ENCODE assay signal across 19 cellular contexts in genomic region chr7:44531421-44532380, GRCh38. TPM values are rescaled to one million over a fixed set of nuclear protein-coding genes. Genes with fewer than 3 reads are reported as not detected.
"Had no signal": no experiment of that assay in that cellular context is flagged by ENCODE, and none has a peak within 500 bp of the region (broad histone marks: within the 10 kb centered on the region; RNA-seq: fewer than 3 reads in every experiment).

No MANE protein-coding gene starts in this region.

- H3K4me3 ChIP-seq: ascending aorta, ovary, right lobe of liver, smooth muscle cell, suprapubic skin had no signal

- H3K4me1 Mint-ChIP-seq: endodermal cell, WTC11 had no signal

- H3K27me3 ChIP-seq: ascending aorta, ovary, right lobe of liver, suprapubic skin had no signal

- H3K36me3 ChIP-seq: ascending aorta, ovary, suprapubic skin had no signal

- H3K27ac Mint-ChIP-seq: activated T-cell treated with anti-CD3 and anti-CD28 coated beads, Interleukin-2, amount 50 U/mL, for 72 hours; endodermal cell; WTC11 had no signal

- H3K9me3 ChIP-seq: ovary, right lobe of liver had no signal

- H3K4me1 ChIP-seq: ascending aorta, suprapubic skin had no signal

- H3K27me3 Mint-ChIP-seq: type B pancreatic cell had no signal

- DNase-seq: activated CD4-positive, alpha-beta T cell treated with anti-CD3 and anti-CD28 coated beads for 48 hours; activated gamma-delta T cell treated with Interleukin-2 at 50 U/mL for 16 hours; activated T-cell treated with anti-CD3 and anti-CD28 coated beads, Interleukin-2, amount 50 U/mL, for 72 hours; dermis blood vessel endothelial cell; endodermal cell; ovary; stimulated activated CD4-positive, alpha-beta T cell treated with anti-CD3 and anti-CD28 coated beads, Interleukin-4, amount 100 ng/mL, for 4 hours; stimulated activated CD8-positive, alpha-beta memory T cell treated with anti-CD3 and anti-CD28 coated beads, Interleukin-4, amount 100 ng/mL, for 48 hours; stimulated activated naive CD8-positive, alpha-beta T cell treated with anti-CD3 and anti-CD28 coated beads, Interleukin-15, Interleukin-2, amounts not matched to agents 100 U/mL and 50 U/mL, for 24 hours; T-helper 2 cell had no signal

- H3K9me3 Mint-ChIP-seq: type B pancreatic cell had no signal

- H3K4me3 Mint-ChIP-seq: activated T-cell treated with anti-CD3 and anti-CD28 coated beads, Interleukin-2, amount 50 U/mL, for 72 hours; endodermal cell; type B pancreatic cell; WTC11 had no signal

- H3K36me3 Mint-ChIP-seq: type B pancreatic cell, WTC11 had no signal

- ATAC-seq: activated T-cell treated with anti-CD3 and anti-CD28 coated beads, Interleukin-2, amount 50 U/mL, for 72 hours; stimulated activated naive CD8-positive, alpha-beta T cell treated with anti-CD3 and anti-CD28 coated beads, Interleukin-15, Interleukin-2, amounts not matched to agents 100 U/mL and 50 U/mL, for 24 hours; WTC11 had no signal

- H3K27ac ChIP-seq: ascending aorta, ovary, right lobe of liver, suprapubic skin had no signal

RNA-seq across cellular contexts. Expression of gene NPC1L1, which starts 9.4 kb away (rescaled TPM):
- total RNA-seq: ascending aorta, cerebellum, dermis blood vessel endothelial cell, pulmonary artery endothelial cell had no signal
- polyA plus RNA-seq: neural cell had no signal
